20 cellular contexts compared by ENCODE assay signal in genomic region chr4:74716436-74716765, GRCh38.
DNase-seq lines count a peak whose midpoint lies in the region; TF ChIP-seq lines count a peak whose summit lies in the region.
"Had no signal": no experiment of that assay in that cellular context is flagged by ENCODE, and none has a peak within 500 bp of the region (broad histone marks: within the 10 kb centered on the region; RNA-seq: fewer than 3 reads in every experiment).

No MANE protein-coding gene starts in this region.

- WGBS in mammary epithelial cell (ENCODE audit: low coverage, missing lambda C conversion rate) = 0% methylated on average over 1 of the region's 1 CpG
- WGBS in esophagus muscularis mucosa = 40% methylated on average over 1 of the region's 1 CpG
- WGBS in ovary, 3 donors = 12 to 49% (median 40%) methylated on average over 1 of the region's 1 CpG

- peaks cover 2 to 10% of the 10 kb centered on the region in 2 donors for H3K9me3 ChIP-seq in breast epithelium
- H3K9me3 ChIP-seq in mammary epithelial cell (replicated peaks; ENCODE audit: insufficient read depth, low read length) = peaks cover 4% of the 10 kb centered on the region
- H3K9me3 ChIP-seq in esophagus muscularis mucosa = peaks cover 0 to 6% (median 2%) of the 10 kb centered on the region in 4 donors
- no peaks in the 10 kb centered on the region for H3K9me3 ChIP-seq in parathyroid adenoma (ENCODE audit: control insufficient read depth, low read length)
- H3K9me3 ChIP-seq in neural progenitor cell (ENCODE audit: low read depth) = no peaks in the 10 kb centered on the region
- H3K9me3 ChIP-seq in ovary = no peaks in the 10 kb centered on the region
- H3K9me3 ChIP-seq: BE2C, HAP-1, SJSA1 had no signal

- no peak overlapping the region for H3K4me2 ChIP-seq in mammary epithelial cell (ENCODE audit: insufficient read depth, low read depth, low read length)
- no peak overlapping the region for H3K4me2 ChIP-seq in parathyroid adenoma (ENCODE audit: low read length)
- no peak overlapping the region for H3K4me2 ChIP-seq in neural progenitor cell

- peaks cover 7% of the 10 kb centered on the region for H3K4me1 Mint-ChIP-seq in neural progenitor cell

- H3K36me3 ChIP-seq in breast epithelium (no peaks in the 10 kb centered on the region), mammary epithelial cell (ENCODE audit: insufficient read depth, low read length) (no peaks in the 10 kb centered on the region), esophagus muscularis mucosa (no peaks in the 10 kb centered on the region), parathyroid adenoma (ENCODE audit: control insufficient read depth, insufficient read depth, low read length) (no peaks in the 10 kb centered on the region), neural progenitor cell (no peaks in the 10 kb centered on the region), ovary (no peaks in the 10 kb centered on the region)
- H3K36me3 ChIP-seq: BE2C, HAP-1, SJSA1 had no signal

- H3K27me3 Mint-ChIP-seq in neural progenitor cell (ENCODE audit: insufficient read depth, low read depth) = no peaks in the 10 kb centered on the region

- intact Hi-C loops in breast epithelium (cut with DNase I; ENCODE audit: low total_unique reads) = no loop called here
- intact Hi-C loops in mammary epithelial cell (cut with micrococcal nuclease) = no loop called here
- intact Hi-C loops in esophagus muscularis mucosa (cut with DNase I) = no loop called here
- intact Hi-C loops in ovary (cut with DNase I) = no loop called here

- no peaks in the 10 kb centered on the region for H3K4me1 ChIP-seq in breast epithelium
- H3K4me1 ChIP-seq in mammary epithelial cell (ENCODE audit: insufficient read depth, low read length) = no peaks in the 10 kb centered on the region
- peaks cover 0 to 25% (median 23%) of the 10 kb centered on the region in 4 donors for H3K4me1 ChIP-seq in esophagus muscularis mucosa
- H3K4me1 ChIP-seq in parathyroid adenoma = no peaks in the 10 kb centered on the region
- peaks cover 9% of the 10 kb centered on the region for H3K4me1 ChIP-seq in neural progenitor cell
- H3K4me1 ChIP-seq in ovary (ENCODE audit: insufficient read depth) = no peaks in the 10 kb centered on the region
- H3K4me1 ChIP-seq: BE2C, HAP-1, SJSA1 had no signal

- DNase-seq in breast epithelium (ENCODE audit: low spot score in 2 of 2) = no peak
- no peak for DNase-seq in mammary epithelial cell
- DNase-seq in esophagus muscularis mucosa (ENCODE audit: extremely low spot score) = no peak
- DNase-seq in amygdala (lab: John Stamatoyannopoulos, UW) = no peak
- no peak for DNase-seq in DMS79 (lab: John Stamatoyannopoulos, UW)
- DNase-seq in neural progenitor cell (ENCODE audit: low spot score) = no peak
- no peak for DNase-seq in ovary
- DNase-seq: BE2C; Calu3; CD4-positive, alpha-beta T cell; Karpas-422; NCI-H187; NCI-H345; NCI-H526 treated with DMSO at 0.1 percent for 48 hours; NK-92 treated with Interleukin-12 subunit alpha and Interleukin-12 subunit beta, amount 100 ng/mL, for 24 hours; OCI-M1 had no signal

- H3K9ac ChIP-seq in mammary epithelial cell (ENCODE audit: insufficient read depth, low read length) (no peak overlapping the region), parathyroid adenoma (no peak overlapping the region), neural progenitor cell (no peak overlapping the region)

- CTCF ChIA-PET in mammary epithelial cell (lab: Charles Lee; ENCODE audit: low non-redundant PET) = no interaction called here

- no peaks in the 10 kb centered on the region for H3K36me3 Mint-ChIP-seq in neural progenitor cell

- TF ChIP-seq POLR2A in breast epithelium (IDR thresholded peaks at IDR 0.05) (no peak), esophagus muscularis mucosa (IDR thresholded peaks at IDR 0.05; ENCODE audit: low read depth) (no peak), ovary (IDR thresholded peaks at IDR 0.05) (no peak)

- no peaks in the 10 kb centered on the region for H3F3A ChIP-seq in neural progenitor cell (ENCODE audit: low read depth)

- in situ Hi-C loops in mammary epithelial cell (cut with MboI; ENCODE audit: low sequenced_read_pairs in 2 of 2) = no loop called here

- H3K4me3 ChIP-seq in breast epithelium = no peak overlapping the region
- no peak overlapping the region for H3K4me3 ChIP-seq in mammary epithelial cell (replicated peaks in 1 of 3; ENCODE audit: insufficient read depth in 1 of 3, low read depth in 2 of 3, low read length in 3 of 3)
- H3K4me3 ChIP-seq in esophagus muscularis mucosa = no peak overlapping the region
- no peak overlapping the region for H3K4me3 ChIP-seq in parathyroid adenoma (ENCODE audit: low read depth, low read length)
- no peak overlapping the region for H3K4me3 ChIP-seq in neural progenitor cell
- H3K4me3 ChIP-seq in ovary = no peak overlapping the region
- H3K4me3 ChIP-seq: HAP-1, SJSA1 had no signal

- no peak for TF ChIP-seq EP300 in esophagus muscularis mucosa (IDR thresholded peaks at IDR 0.05)
- TF ChIP-seq EP300 in ovary (IDR thresholded peaks at IDR 0.05) = no peak

- H3K27ac ChIP-seq in breast epithelium (peak overlapping the region; percentile 2 to 38), mammary epithelial cell (ENCODE audit: insufficient read depth, low read depth, low read length) (no peak overlapping the region), esophagus muscularis mucosa (replicated peaks in 1 of 4) (peak overlapping the region; percentile 56 to 78 (median 64)), parathyroid adenoma (peak overlapping the region; percentile 33), neural progenitor cell (no peak overlapping the region), ovary (no peak overlapping the region)
- H3K27ac ChIP-seq: 22Rv1, SJSA1 had no signal

- no peak overlapping the region for H3K27ac Mint-ChIP-seq in neural progenitor cell
- H3K27ac Mint-ChIP-seq: CD4-positive, alpha-beta T cell had no signal

- no peaks in the 10 kb centered on the region for H4K20me1 ChIP-seq in mammary epithelial cell (ENCODE audit: insufficient read depth, low read length)
- no peaks in the 10 kb centered on the region for H4K20me1 ChIP-seq in neural progenitor cell (ENCODE audit: low read depth)

- BruUV-seq in mammary epithelial cell (replicated peaks; lab: Mats Ljungman, UMichigan) = no TSS peak

- H3K27me3 ChIP-seq in breast epithelium = no peaks in the 10 kb centered on the region
- no peaks in the 10 kb centered on the region for H3K27me3 ChIP-seq in mammary epithelial cell (ENCODE audit: insufficient read depth, low read length)
- no peaks in the 10 kb centered on the region for H3K27me3 ChIP-seq in esophagus muscularis mucosa
- no peaks in the 10 kb centered on the region for H3K27me3 ChIP-seq in parathyroid adenoma (ENCODE audit: control insufficient read depth, insufficient read depth, low read length)
- H3K27me3 ChIP-seq in neural progenitor cell = no peaks in the 10 kb centered on the region
- no peaks in the 10 kb centered on the region for H3K27me3 ChIP-seq in ovary
- H3K27me3 ChIP-seq: BE2C, SJSA1 had no signal

- dilution Hi-C loops in mammary epithelial cell (cut with HindIII; ENCODE audit: low sequenced_read_pairs) = no loop called here

- H2AFZ ChIP-seq in mammary epithelial cell (ENCODE audit: low read depth, low read length) (no peak overlapping the region), parathyroid adenoma (no peak overlapping the region), neural progenitor cell (replicated peaks) (no peak overlapping the region)

- H3K79me2 ChIP-seq in mammary epithelial cell (ENCODE audit: insufficient read depth, low read length) (no peaks in the 10 kb centered on the region), parathyroid adenoma (no peaks in the 10 kb centered on the region), neural progenitor cell (ENCODE audit: low read depth) (no peaks in the 10 kb centered on the region)

- no peak for TF ChIP-seq CTCF in breast epithelium (IDR thresholded peaks at IDR 0.05)
- no peak for TF ChIP-seq CTCF in mammary epithelial cell (conservative IDR thresholded peaks at IDR 0.05 in 1 of 2, IDR thresholded peaks at IDR 0.05 in 1 of 2; ENCODE audit: extremely low read depth in 1 of 2, insufficient read depth in 1 of 2, low read depth in 1 of 2, low read length in 2 of 2)
- no peak for TF ChIP-seq CTCF in esophagus muscularis mucosa (IDR thresholded peaks at IDR 0.05)
- no peak for TF ChIP-seq CTCF in parathyroid adenoma (IDR thresholded peaks at IDR 0.05)
- TF ChIP-seq CTCF in neural progenitor cell (IDR thresholded peaks at IDR 0.05) = no peak
- TF ChIP-seq CTCF in ovary (IDR thresholded peaks at IDR 0.05) = no peak

- H3K4me3 Mint-ChIP-seq in neural progenitor cell = no peak overlapping the region
- H3K4me3 Mint-ChIP-seq: CD4-positive, alpha-beta T cell had no signal

- peaks cover 20% of the 10 kb centered on the region for H3K9me3 Mint-ChIP-seq in neural progenitor cell

Comparison
In these comparisons a context has a peak if more than half of its experiments do, and no peak if none do; other contexts are left out.
1. H3K27ac ChIP-seq: peak in breast epithelium (2 of 2), esophagus muscularis mucosa (4 of 4) and parathyroid adenoma (single experiment); none in mammary epithelial cell (single experiment), neural progenitor cell (single experiment) and ovary (0 of 2).